In the genomic region with DNA sequence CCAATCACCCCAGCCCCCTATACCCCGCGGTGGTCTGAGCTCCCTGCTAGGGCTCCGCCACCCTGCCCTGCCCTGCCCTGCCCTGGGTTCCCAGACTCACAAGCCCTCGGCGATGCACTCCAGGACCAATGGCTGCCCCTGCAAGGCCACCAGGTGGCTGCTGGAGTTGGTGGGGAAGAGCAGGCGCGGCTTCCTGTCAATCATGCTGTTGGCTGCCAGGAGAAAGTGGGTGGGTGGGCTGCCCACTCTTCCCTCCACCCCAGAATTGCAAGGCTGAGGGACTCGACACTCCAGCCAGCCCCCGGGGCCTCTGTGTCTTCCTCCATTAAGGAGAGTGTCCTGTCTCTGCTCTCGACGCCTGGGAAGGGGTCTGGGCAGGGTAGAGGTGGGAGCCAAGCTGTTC, we compare ENCODE assay signal across 26 cellular contexts. TPM values are rescaled to one million over a fixed set of nuclear protein-coding genes. Genes with fewer than 3 reads are reported as not detected.
"Had no signal": no experiment of that assay in that cellular context is flagged by ENCODE, and none has a peak within 500 bp of the region (broad histone marks: within the 10 kb centered on the region; RNA-seq: fewer than 3 reads in every experiment).

No MANE protein-coding gene starts in this region.

- H3K27ac Mint-ChIP-seq: nephron progenitor cell; stimulated activated effector memory CD8-positive, alpha-beta T cell treated with anti-CD3 and anti-CD28 coated beads, Interleukin-12 subunit alpha, Interleukin-12 subunit beta, amount 100 ng/mL, for 72 hours had no signal

- H3K36me3 ChIP-seq: heart left ventricle, neutrophil, right atrium auricular region, tibial artery, upper lobe of left lung, uterus had no signal

- H3K27me3 ChIP-seq: right atrium auricular region, uterus had no signal

- H3K4me1 ChIP-seq: heart left ventricle, right atrium auricular region, tibial artery, upper lobe of left lung, uterus had no signal

- ATAC-seq: heart left ventricle; left colon; left ventricle myocardium superior; stimulated activated effector memory CD8-positive, alpha-beta T cell treated with anti-CD3 and anti-CD28 coated beads, Interleukin-12 subunit alpha, Interleukin-12 subunit beta, amount 100 ng/mL, for 72 hours; stimulated activated naive CD8-positive, alpha-beta T cell treated with anti-CD3 and anti-CD28 coated beads, Interleukin-15, Interleukin-2, amounts not matched to agents 100 U/mL and 50 U/mL, for 24 hours had no signal

- H3K9me3 Mint-ChIP-seq: stimulated activated effector memory CD8-positive, alpha-beta T cell treated with anti-CD3 and anti-CD28 coated beads, Interleukin-12 subunit alpha, Interleukin-12 subunit beta, amount 100 ng/mL, for 72 hours had no signal

- H3K4me3 ChIP-seq: dorsolateral prefrontal cortex, heart left ventricle, lung, right atrium auricular region, tibial artery, upper lobe of left lung, uterus had no signal

- H3K27ac ChIP-seq: heart left ventricle, neutrophil, right atrium auricular region, tibial artery, upper lobe of left lung, uterus had no signal

- H3K4me3 Mint-ChIP-seq: nephron progenitor cell; stimulated activated effector memory CD8-positive, alpha-beta T cell treated with anti-CD3 and anti-CD28 coated beads, Interleukin-12 subunit alpha, Interleukin-12 subunit beta, amount 100 ng/mL, for 72 hours had no signal

- DNase-seq: cortex of kidney; effector CD8-positive, alpha-beta T cell; foreskin melanocyte; heart left ventricle; hippocampal formation; left colon; left ventricle myocardium superior; mesenchymal stem cell; midbrain; nephron progenitor cell; posterior cingulate gyrus; small intestine; stimulated activated CD4-positive, alpha-beta T cell treated with anti-CD3 and anti-CD28 coated beads, Interleukin-4, amount 100 ng/mL, for 1 hour; stimulated activated CD8-positive, alpha-beta memory T cell treated with anti-CD3 and anti-CD28 coated beads, Interleukin-4, amount 100 ng/mL, for 48 hours; stimulated activated naive CD8-positive, alpha-beta T cell treated with anti-CD3 and anti-CD28 coated beads, Interleukin-15, Interleukin-2, amounts not matched to agents 100 U/mL and 50 U/mL, for 24 hours; tibial artery; upper lobe of left lung; uterus had no signal

- H3K9me3 ChIP-seq: heart left ventricle, neutrophil, right atrium auricular region, tibial artery, upper lobe of left lung, uterus had no signal

RNA-seq across cellular contexts. Expression of gene AVPR2, which starts 34.2 kb away (rescaled TPM):
- total RNA-seq: glomerular endothelial cell, osteocyte, temporal lobe had no signal
